ENCODE assay signal across 20 cellular contexts in the genomic region with DNA sequence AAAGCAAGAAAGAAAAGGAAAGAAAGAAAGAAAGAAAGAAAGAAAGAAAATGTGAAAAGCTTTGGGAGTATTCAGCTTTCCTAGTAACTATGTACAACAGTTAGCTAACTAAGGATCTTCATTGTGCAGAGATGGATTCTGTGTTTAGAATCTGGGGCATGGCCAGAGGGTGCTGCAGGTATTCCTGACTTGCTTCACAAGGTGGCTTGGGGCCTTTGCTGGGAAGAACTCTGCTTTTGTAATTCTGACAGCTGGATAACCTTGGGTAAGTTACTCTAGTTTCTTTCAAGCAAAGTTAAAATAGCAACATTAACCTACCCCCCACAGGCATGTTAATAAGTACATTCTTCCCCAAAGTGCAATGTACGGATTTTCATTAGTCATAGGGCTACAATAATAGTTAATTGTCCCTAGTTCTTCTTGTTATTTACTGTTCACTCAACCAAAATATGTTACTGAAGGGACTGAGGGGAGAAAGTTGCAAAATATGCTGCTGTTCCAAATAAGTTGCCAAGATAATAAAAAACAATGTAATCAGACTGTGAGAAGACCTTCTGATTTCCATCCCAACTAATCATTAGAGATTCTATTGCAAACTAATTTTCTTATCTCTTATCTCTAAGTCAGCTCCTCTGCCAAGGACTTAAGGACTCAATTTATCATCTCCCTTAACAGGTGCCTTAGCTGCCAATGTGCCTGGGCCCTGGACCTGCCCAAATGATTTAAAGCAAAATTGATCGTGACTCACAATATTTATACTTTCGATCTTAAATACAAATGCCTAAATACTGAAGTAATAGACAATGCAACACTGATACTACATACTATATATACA.
"Had no signal": no experiment of that assay in that cellular context is flagged by ENCODE, and none has a peak within 500 bp of the region (broad histone marks: within the 10 kb centered on the region; RNA-seq: fewer than 3 reads in every experiment).

No MANE protein-coding gene starts in this region.

- ATAC-seq: activated CD8-positive, alpha-beta T cell treated with anti-CD3 and anti-CD28 coated beads for 36 hours; activated naive CD8-positive, alpha-beta T cell treated with anti-CD3 and anti-CD28 coated beads, Interleukin-2, amount 50 U/mL, for 24 hours; esophagus mucosa; gastroesophageal sphincter; heart left ventricle; left lung; stimulated activated naive CD8-positive, alpha-beta T cell treated with anti-CD3 and anti-CD28 coated beads, Interleukin-15, Interleukin-2, amounts not matched to agents 100 U/mL and 50 U/mL, for 24 hours had no signal

- DNase-seq: activated CD4-positive, alpha-beta T cell treated with anti-CD3 and anti-CD28 coated beads, Interleukin-2, amount 10 ng/mL, durations not matched to agents 24 days and 14 days; activated CD8-positive, alpha-beta T cell treated with anti-CD3 and anti-CD28 coated beads for 36 hours; activated naive CD4-positive, alpha-beta T cell treated with anti-CD3 and anti-CD28 coated beads for 36 hours; activated naive CD8-positive, alpha-beta T cell treated with anti-CD3 and anti-CD28 coated beads, Interleukin-2, amount 50 U/mL, for 24 hours; activated T-cell treated with anti-CD3 and anti-CD28 coated beads, Interleukin-2, amount 50 U/mL, for 24 hours; aorta; cerebellar nuclear complex; effector CD4-positive, alpha-beta T cell; heart left ventricle; left lung; nephron progenitor cell; nucleus accumbens; posterior cingulate gyrus; stimulated activated naive CD8-positive, alpha-beta T cell treated with anti-CD3 and anti-CD28 coated beads, Interleukin-15, Interleukin-2, amounts not matched to agents 100 U/mL and 50 U/mL, for 24 hours; substantia nigra; T1000; tibial artery had no signal

- H3K27me3 ChIP-seq: gastroesophageal sphincter, heart left ventricle, left lung, right atrium auricular region, tibial artery had no signal

- H3K36me3 ChIP-seq: gastroesophageal sphincter, heart left ventricle, left lung, right atrium auricular region, tibial artery had no signal

- H3K4me1 Mint-ChIP-seq: activated CD4-positive, alpha-beta T cell treated with anti-CD3 and anti-CD28 coated beads, Interleukin-2, amount 10 ng/mL, durations not matched to agents 24 days and 14 days; activated naive CD8-positive, alpha-beta T cell treated with anti-CD3 and anti-CD28 coated beads, Interleukin-2, amount 50 U/mL, for 24 hours had no signal

- H3K27ac Mint-ChIP-seq: activated CD4-positive, alpha-beta T cell treated with anti-CD3 and anti-CD28 coated beads, Interleukin-2, amount 10 ng/mL, durations not matched to agents 24 days and 14 days; activated CD8-positive, alpha-beta T cell treated with anti-CD3 and anti-CD28 coated beads for 36 hours; activated naive CD4-positive, alpha-beta T cell treated with anti-CD3 and anti-CD28 coated beads for 36 hours; activated naive CD8-positive, alpha-beta T cell treated with anti-CD3 and anti-CD28 coated beads, Interleukin-2, amount 50 U/mL, for 24 hours; activated T-cell treated with anti-CD3 and anti-CD28 coated beads, Interleukin-2, amount 50 U/mL, for 24 hours; nephron progenitor cell had no signal

- H3K27me3 Mint-ChIP-seq: activated CD4-positive, alpha-beta T cell treated with anti-CD3 and anti-CD28 coated beads, Interleukin-2, amount 10 ng/mL, durations not matched to agents 24 days and 14 days; activated CD8-positive, alpha-beta T cell treated with anti-CD3 and anti-CD28 coated beads for 36 hours; activated naive CD8-positive, alpha-beta T cell treated with anti-CD3 and anti-CD28 coated beads, Interleukin-2, amount 50 U/mL, for 24 hours had no signal

- H3K9me3 Mint-ChIP-seq: activated CD4-positive, alpha-beta T cell treated with anti-CD3 and anti-CD28 coated beads, Interleukin-2, amount 10 ng/mL, durations not matched to agents 24 days and 14 days; activated CD8-positive, alpha-beta T cell treated with anti-CD3 and anti-CD28 coated beads for 36 hours; activated naive CD4-positive, alpha-beta T cell treated with anti-CD3 and anti-CD28 coated beads for 36 hours; activated naive CD8-positive, alpha-beta T cell treated with anti-CD3 and anti-CD28 coated beads, Interleukin-2, amount 50 U/mL, for 24 hours; activated T-cell treated with anti-CD3 and anti-CD28 coated beads, Interleukin-2, amount 50 U/mL, for 24 hours; nephron progenitor cell had no signal

- H3K4me3 ChIP-seq: gastroesophageal sphincter, heart left ventricle, left lung, right atrium auricular region, tibial artery had no signal

- H3K4me3 Mint-ChIP-seq: activated CD4-positive, alpha-beta T cell treated with anti-CD3 and anti-CD28 coated beads, Interleukin-2, amount 10 ng/mL, durations not matched to agents 24 days and 14 days; activated CD8-positive, alpha-beta T cell treated with anti-CD3 and anti-CD28 coated beads for 36 hours; activated naive CD4-positive, alpha-beta T cell treated with anti-CD3 and anti-CD28 coated beads for 36 hours; activated naive CD8-positive, alpha-beta T cell treated with anti-CD3 and anti-CD28 coated beads, Interleukin-2, amount 50 U/mL, for 24 hours; activated T-cell treated with anti-CD3 and anti-CD28 coated beads, Interleukin-2, amount 50 U/mL, for 24 hours; nephron progenitor cell had no signal
